Comparison of ENCODE assay signal across 19 cellular contexts in genomic region chr11:114140826-114141225, GRCh38.
DNase-seq lines count a peak whose midpoint lies in the region; ATAC-seq, FAIRE-seq and TF ChIP-seq lines count a peak whose summit lies in the region.
"Had no signal": no experiment of that assay in that cellular context is flagged by ENCODE, and none has a peak within 500 bp of the region (broad histone marks: within the 10 kb centered on the region; RNA-seq: fewer than 3 reads in every experiment).

No MANE protein-coding gene starts in this region.

- H4K8ac ChIP-seq in neuronal stem cell (ENCODE audit: low read depth, low read length) = no peak overlapping the region

- peaks cover 100% of the 10 kb centered on the region for H3K36me3 Mint-ChIP-seq in MCF 10A (ENCODE audit: insufficient read depth, unreplicated experiment)

- BruUV-seq in MCF 10A (replicated peaks; lab: Mats Ljungman, UMichigan) = no TSS peak

- H3K9me3 Mint-ChIP-seq in MCF 10A (ENCODE audit: unreplicated experiment) = no peaks in the 10 kb centered on the region
- H3K9me3 Mint-ChIP-seq: HFFc6 had no signal

- peak overlapping the region; percentile 21 for H3K27ac Mint-ChIP-seq in MCF 10A (ENCODE audit: low read depth, unreplicated experiment)
- H3K27ac Mint-ChIP-seq: HFFc6 had no signal

- POLR2A ChIA-PET in MCF 10A (lab: Yijun Ruan, JAX) = interaction anchor here (1.0 to 1.2 kb wide), 2 partner anchors 9 to 33 kb away, joined by 3 to 4 read pairs; no protein-coding TSS in a partner anchor
- POLR2A ChIA-PET in HEK293T (lab: Yijun Ruan, JAX) = no interaction called here

- H3K23ac ChIP-seq in neuronal stem cell (ENCODE audit: low read depth, low read length, poor library complexity) = no peak overlapping the region

- H3K9ac ChIP-seq in neuronal stem cell (ENCODE audit: low read depth, low read length, poor library complexity) = no peak overlapping the region
- H3K9ac ChIP-seq: GM23248 had no signal

- FAIRE-seq in small intestine (lab: Jason Lieb, UNC) = no peak
- FAIRE-seq: GM12878, GM19239, RCC 7860 had no signal

- intact Hi-C loops in MCF 10A (cut with micrococcal nuclease) = no loop called here
- intact Hi-C loops in breast epithelium (cut with DNase I; ENCODE audit: low total_unique reads) = no loop called here
- intact Hi-C loops in ascending aorta (cut with DNase I) = no loop called here
- intact Hi-C loops in thyroid gland (cut with DNase I) = no loop called here

- no peak overlapping the region for H3K4ac ChIP-seq in neuronal stem cell (ENCODE audit: low read length)

- WGBS in neuronal stem cell (ENCODE audit: extremely low coverage in 2 of 2, insufficient read length in 2 of 2, insufficient replicate concordance in 1 of 2), 2 donors = no CpG with 5 or more reads among the region's 13 CpGs
- 93 to 97% methylated on average over 13 of the region's 13 CpGs for WGBS in thyroid gland, 2 donors
- 81 to 93% (median 91%) methylated on average over 13 of the region's 13 CpGs for WGBS in small intestine, 3 donors

- no peak overlapping the region for H3K14ac ChIP-seq in neuronal stem cell (ENCODE audit: low read length)

- peaks cover 3% of the 10 kb centered on the region for H3K79me1 ChIP-seq in neuronal stem cell (ENCODE audit: low read depth, low read length)

- ATAC-seq in GM18502 (IDR thresholded peaks at IDR 0.05; ENCODE audit: poor library complexity, unreplicated experiment) = no peak
- ATAC-seq: GM12878 had no signal

- H3K4me1 ChIP-seq in breast epithelium (peaks cover 4 to 34% of the 10 kb centered on the region in 2 donors), ascending aorta (peaks cover 37 to 91% of the 10 kb centered on the region in 2 donors), neuronal stem cell (ENCODE audit: control insufficient read depth in 2 of 2, insufficient read depth in 1 of 2, low read depth in 1 of 2, low read length in 2 of 2) (peaks cover 35 to 43% of the 10 kb centered on the region in 2 donors), thyroid gland (peaks cover 76 to 92% of the 10 kb centered on the region in 2 donors), small intestine (ENCODE audit: control insufficient read depth in 2 of 2, insufficient read depth in 1 of 2, low read depth in 1 of 2, low read length in 1 of 2) (peaks cover 2 to 20% of the 10 kb centered on the region in 2 donors)

- no peak overlapping the region for H3K4me2 ChIP-seq in neuronal stem cell (ENCODE audit: insufficient read depth, low read length, poor library complexity, severe bottlenecking)

- DNase-seq in MCF 10A (ENCODE audit: unreplicated experiment) = no peak
- DNase-seq in breast epithelium (ENCODE audit: low spot score in 2 of 2) = no peak
- DNase-seq in ascending aorta (ENCODE audit: low spot score in 2 of 2) = no peak
- DNase-seq in neuronal stem cell (ENCODE audit: low spot score) = no peak
- no peak for DNase-seq in thyroid gland
- DNase-seq in small intestine = no peak
- no peak for DNase-seq in HEK293T (ENCODE audit: extremely low spot score)
- DNase-seq: Calu3; CD4-positive, CD25-positive, alpha-beta regulatory T cell; GM23248; HFFc6; NCI-H1436 treated with DMSO at 0.1 percent for 48 hours; NCI-H2081; NCI-H510A treated with DMSO at 0.1 percent for 48 hours had no signal

- no peak overlapping the region for H2BK120ac ChIP-seq in neuronal stem cell (ENCODE audit: low read depth, low read length)

- peak overlapping the region in 1 of 2 donors; percentile 75 for H3K27ac ChIP-seq in breast epithelium
- H3K27ac ChIP-seq in ascending aorta = peak overlapping the region; percentile 92 to 99
- no peak overlapping the region for H3K27ac ChIP-seq in neuronal stem cell (replicated peaks; ENCODE audit: low read length)
- H3K27ac ChIP-seq in thyroid gland = peak overlapping the region in 2 of 3 donors; percentile 41 to 78
- H3K27ac ChIP-seq in small intestine (ENCODE audit: low read depth in 1 of 2, low read length in 1 of 2) = no peak overlapping the region
- H3K27ac ChIP-seq: GM23248, HL-60 had no signal

- H3K27me3 Mint-ChIP-seq in MCF 10A (ENCODE audit: insufficient read depth, unreplicated experiment) = no peaks in the 10 kb centered on the region

- CTCF ChIA-PET in MCF 10A (lab: Yijun Ruan, JAX) = interaction anchor here (0.5 to 1.2 kb wide), 2 partner anchors 56 to 148 kb away, joined by 4 to 5 read pairs; no protein-coding TSS in a partner anchor
- CTCF ChIA-PET in HEK293T (lab: Yijun Ruan, JAX) = no interaction called here

- no peaks in the 10 kb centered on the region for H3K36me3 ChIP-seq in breast epithelium
- peaks cover 27 to 64% of the 10 kb centered on the region in 2 donors for H3K36me3 ChIP-seq in ascending aorta
- H3K36me3 ChIP-seq in neuronal stem cell (replicated peaks in 1 of 2; ENCODE audit: control insufficient read depth in 2 of 2, insufficient read depth in 2 of 2, low read length in 2 of 2) = peaks cover 0 to 23% of the 10 kb centered on the region in 2 donors
- H3K36me3 ChIP-seq in thyroid gland = peaks cover 3 to 17% of the 10 kb centered on the region in 2 donors
- H3K36me3 ChIP-seq in small intestine (ENCODE audit: control insufficient read depth in 2 of 2, insufficient read depth in 2 of 2, low read length in 2 of 2) = no peaks in the 10 kb centered on the region

- TF ChIP-seq CTCF in MCF 10A (IDR thresholded peaks at IDR 0.05; ENCODE audit: unreplicated experiment) (no peak), breast epithelium (IDR thresholded peaks at IDR 0.05) (no peak), ascending aorta (IDR thresholded peaks at IDR 0.05) (no peak), thyroid gland (IDR thresholded peaks at IDR 0.05) (no peak)

- H3K9me3 ChIP-seq in breast epithelium (no peaks in the 10 kb centered on the region), ascending aorta (no peaks in the 10 kb centered on the region), neuronal stem cell (replicated peaks in 1 of 2; ENCODE audit: control insufficient read depth in 2 of 2, insufficient read depth in 1 of 2, low read depth in 1 of 2, low read length in 2 of 2) (no peaks in the 10 kb centered on the region), thyroid gland (no peaks in the 10 kb centered on the region), small intestine (ENCODE audit: control insufficient read depth, low read depth) (no peaks in the 10 kb centered on the region)

- H3K18ac ChIP-seq in neuronal stem cell (ENCODE audit: low read length) = peak overlapping the region; percentile 4

- H3K27me3 ChIP-seq in breast epithelium (no peaks in the 10 kb centered on the region), ascending aorta (no peaks in the 10 kb centered on the region), neuronal stem cell (ENCODE audit: control insufficient read depth in 3 of 3, insufficient read depth in 3 of 3, low read depth in 1 of 3, low read length in 3 of 3) (no peaks in the 10 kb centered on the region), thyroid gland (no peaks in the 10 kb centered on the region), small intestine (ENCODE audit: control insufficient read depth in 2 of 2, insufficient read depth in 2 of 2, low read length in 2 of 2) (no peaks in the 10 kb centered on the region)

- H2AFZ ChIP-seq in neuronal stem cell (ENCODE audit: low read length) = no peak overlapping the region
- H2AFZ ChIP-seq: GM23248 had no signal

- TF ChIP-seq POLR2A in breast epithelium (IDR thresholded peaks at IDR 0.05) = no peak
- TF ChIP-seq POLR2A in thyroid gland (IDR thresholded peaks at IDR 0.05) = no peak

- no peak overlapping the region for H4K91ac ChIP-seq in neuronal stem cell (ENCODE audit: low read depth, low read length, poor library complexity)

- no peak overlapping the region for H3K4me3 Mint-ChIP-seq in MCF 10A (ENCODE audit: unreplicated experiment)
- H3K4me3 Mint-ChIP-seq: HFFc6 had no signal

- H3K4me3 ChIP-seq in breast epithelium (no peak overlapping the region), ascending aorta (peak overlapping the region in 1 of 2 donors; percentile 18), neuronal stem cell (ENCODE audit: low read length in 2 of 2) (no peak overlapping the region), thyroid gland (replicated peaks in 1 of 3) (no peak overlapping the region), small intestine (ENCODE audit: low read depth in 1 of 2, low read length in 2 of 2) (no peak overlapping the region)
- H3K4me3 ChIP-seq: GM12878, GM23248 had no signal

- no peak overlapping the region for H2BK12ac ChIP-seq in neuronal stem cell (ENCODE audit: low read length)

- H2BK5ac ChIP-seq in neuronal stem cell (ENCODE audit: low read length) = no peak overlapping the region

- peaks cover 64% of the 10 kb centered on the region for H3K4me1 Mint-ChIP-seq in MCF 10A (ENCODE audit: insufficient read depth, unreplicated experiment)

- no peak overlapping the region for H2AK5ac ChIP-seq in neuronal stem cell (ENCODE audit: low read depth, low read length)

- H2BK15ac ChIP-seq in neuronal stem cell (ENCODE audit: low read length) = no peak overlapping the region

TF ChIP-seq in HEK293T, 16 proteins besides CTCF, POLR2A, EP300 and RAD21:
- TF ChIP-seq NFRKB (IDR thresholded peaks at IDR 0.05) (no peak), TARDBP (IDR thresholded peaks at IDR 0.05) (no peak), FOXA1 (IDR thresholded peaks at IDR 0.05) (no peak), CTBP1 (IDR thresholded peaks at IDR 0.05; ENCODE audit: borderline replicate concordance) (no peak), ZNF384 (IDR thresholded peaks at IDR 0.05) (no peak), FOXM1 (IDR thresholded peaks at IDR 0.05; ENCODE audit: borderline replicate concordance) (no peak), HDGF (IDR thresholded peaks at IDR 0.05; ENCODE audit: borderline replicate concordance) (no peak), ARNT (IDR thresholded peaks at IDR 0.05) (no peak), ELF4 (IDR thresholded peaks at IDR 0.05) (no peak), BHLHE40 (IDR thresholded peaks at IDR 0.05; ENCODE audit: borderline replicate concordance) (no peak), L3MBTL2 (conservative IDR thresholded peaks at IDR 0.05) (no peak), SP1 (IDR thresholded peaks at IDR 0.05) (no peak), LEF1 (IDR thresholded peaks at IDR 0.05; ENCODE audit: borderline replicate concordance) (no peak), FOXK2 (IDR thresholded peaks at IDR 0.05) (no peak), SUZ12 (IDR thresholded peaks at IDR 0.05) (no peak)
- TF ChIP-seq, protein P1, sequence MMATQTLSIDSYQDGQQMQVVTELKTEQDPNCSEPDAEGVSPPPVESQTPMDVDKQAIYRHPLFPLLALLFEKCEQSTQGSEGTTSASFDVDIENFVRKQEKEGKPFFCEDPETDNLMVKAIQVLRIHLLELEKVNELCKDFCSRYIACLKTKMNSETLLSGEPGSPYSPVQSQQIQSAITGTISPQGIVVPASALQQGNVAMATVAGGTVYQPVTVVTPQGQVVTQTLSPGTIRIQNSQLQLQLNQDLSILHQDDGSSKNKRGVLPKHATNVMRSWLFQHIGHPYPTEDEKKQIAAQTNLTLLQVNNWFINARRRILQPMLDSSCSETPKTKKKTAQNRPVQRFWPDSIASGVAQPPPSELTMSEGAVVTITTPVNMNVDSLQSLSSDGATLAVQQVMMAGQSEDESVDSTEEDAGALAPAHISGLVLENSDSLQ (IDR thresholded peaks at IDR 0.05) = no peak

Comparison
In these comparisons a context has a peak if more than half of its experiments do, and no peak if none do; other contexts are left out.
1. H3K27ac ChIP-seq: peak in ascending aorta (2 of 2) and thyroid gland (2 of 3); none in neuronal stem cell (single experiment) and small intestine (0 of 2).